Comparison of ENCODE assay signal across 16 cellular contexts in genomic region chr10:96896884-96897589, GRCh38.
DNase-seq lines count a peak whose midpoint lies in the region; ATAC-seq, FAIRE-seq and TF ChIP-seq lines count a peak whose summit lies in the region.
"Had no signal": no experiment of that assay in that cellular context is flagged by ENCODE, and none has a peak within 500 bp of the region (broad histone marks: within the 10 kb centered on the region; RNA-seq: fewer than 3 reads in every experiment).

No MANE protein-coding gene starts in this region.

- H3K27ac Mint-ChIP-seq in activated naive CD8-positive, alpha-beta T cell: peak overlapping the region; percentile 77
- H3K27ac Mint-ChIP-seq in natural killer cell: peak overlapping the region; percentile 4 to 46
- no peak overlapping the region for H3K27ac Mint-ChIP-seq in type B pancreatic cell

- DNase-seq in EL (peak; percentile 3), GM12892 (ENCODE audit: insufficient read length) (no peak), natural killer cell (no peak), type B pancreatic cell (ENCODE audit: extremely low spot score, unreplicated experiment) (no peak)
- DNase-seq in stimulated activated CD4-positive, alpha-beta T cell treated with anti-CD3 and anti-CD28 coated beads, Interleukin-12 subunit alpha, Interleukin-12 subunit beta, amount 100 ng/mL, for 4 hours: no peak
- DNase-seq: activated CD8-positive, alpha-beta memory T cell treated with anti-CD3 and anti-CD28 coated beads, Interleukin-2, amount 50 U/mL, for 48 hours; amygdala; C1 segment of cervical spinal cord; NCI-H1092; NCI-H748 treated with DMSO at 0.1 percent for 48 hours had no signal

- no peaks in the 10 kb centered on the region for H3K27me3 Mint-ChIP-seq in activated naive CD8-positive, alpha-beta T cell
- H3K27me3 Mint-ChIP-seq in natural killer cell (ENCODE audit: low read depth in 2 of 2): no peaks in the 10 kb centered on the region
- no peaks in the 10 kb centered on the region for H3K27me3 Mint-ChIP-seq in type B pancreatic cell

- FAIRE-seq in GM12892 (lab: Jason Lieb, UNC): peak; percentile 86
- FAIRE-seq: endothelial cell of umbilical vein had no signal

- TF ChIP-seq CTCF in natural killer cell (IDR thresholded peaks at IDR 0.05) (no peak), type B pancreatic cell (conservative IDR thresholded peaks at IDR 0.05) (no peak)

- H3K9me3 Mint-ChIP-seq in activated naive CD8-positive, alpha-beta T cell (ENCODE audit: low read depth): no peaks in the 10 kb centered on the region
- peaks cover under 1 to 5% of the 10 kb centered on the region in 2 donors for H3K9me3 Mint-ChIP-seq in natural killer cell
- H3K9me3 Mint-ChIP-seq in type B pancreatic cell: peaks cover 9% of the 10 kb centered on the region

- no peak for ATAC-seq in natural killer cell
- ATAC-seq in HG03521 (IDR thresholded peaks at IDR 0.05; ENCODE audit: unreplicated experiment): no peak
- ATAC-seq: gastroesophageal sphincter, HCT116, Panc1 had no signal

- H3K36me3 Mint-ChIP-seq in activated naive CD8-positive, alpha-beta T cell: peaks cover 10% of the 10 kb centered on the region
- H3K36me3 Mint-ChIP-seq in natural killer cell (no peaks in the 10 kb centered on the region), type B pancreatic cell (peaks cover 16% of the 10 kb centered on the region)

- H3K4me1 Mint-ChIP-seq in activated naive CD8-positive, alpha-beta T cell (ENCODE audit: low read depth): peaks cover 62% of the 10 kb centered on the region
- H3K4me1 Mint-ChIP-seq in natural killer cell (peaks cover 56 to 63% of the 10 kb centered on the region in 2 donors), type B pancreatic cell (ENCODE audit: unreplicated experiment) (peaks cover 10% of the 10 kb centered on the region)

- no peak for TF ChIP-seq POLR2A in GM12892 (IDR thresholded peaks at IDR 0.05; ENCODE audit: low read depth, low read length)

- intact Hi-C loops in natural killer cell (cut with micrococcal nuclease): no loop called here

- no peak overlapping the region for H3K4me3 Mint-ChIP-seq in activated naive CD8-positive, alpha-beta T cell
- no peak overlapping the region for H3K4me3 Mint-ChIP-seq in natural killer cell
- no peak overlapping the region for H3K4me3 Mint-ChIP-seq in type B pancreatic cell
